In the genomic region with DNA sequence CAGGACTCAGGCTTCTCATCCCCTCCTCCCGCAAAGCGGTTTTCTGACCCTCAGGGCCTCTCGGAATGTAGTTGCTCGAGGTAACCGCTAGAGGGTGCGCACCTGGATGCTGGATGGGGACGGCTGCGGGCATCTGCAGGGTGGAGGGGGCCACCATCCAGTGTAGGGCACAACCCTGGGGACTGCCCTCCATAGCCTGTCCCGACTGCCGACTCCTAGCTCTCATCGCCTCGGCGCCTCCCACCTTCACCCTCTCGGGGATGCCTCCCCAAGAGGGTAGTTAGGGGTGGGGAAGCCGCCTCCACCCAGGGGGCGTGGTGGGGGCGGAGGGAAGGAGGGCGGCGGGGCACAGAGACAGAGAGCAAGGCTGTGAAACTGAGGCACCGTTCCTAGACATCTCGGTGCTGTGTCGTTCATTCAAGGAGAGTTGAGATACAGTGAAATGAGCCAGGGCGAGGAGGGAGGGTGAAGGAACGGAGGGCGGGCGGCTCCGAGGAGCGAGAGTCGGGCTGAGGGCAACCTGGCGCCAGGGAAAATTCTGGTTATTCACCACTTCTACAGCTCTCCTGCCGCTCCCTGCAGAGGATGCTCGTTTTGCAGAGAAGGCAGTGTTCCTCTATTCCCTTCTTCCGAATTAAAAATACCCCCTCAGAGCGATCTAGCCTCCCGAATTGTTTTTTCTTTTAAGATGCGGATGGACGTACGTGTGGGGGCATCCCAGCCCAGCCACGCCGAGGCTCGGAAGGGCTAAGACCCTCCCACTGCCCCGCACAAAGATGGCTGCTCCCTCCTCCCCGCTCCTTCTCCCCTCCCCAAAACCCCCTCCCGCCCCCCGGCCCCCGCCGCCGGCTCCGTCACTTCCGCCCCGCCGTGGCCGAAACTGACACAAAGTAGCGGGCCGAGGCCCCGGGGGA, we compare ENCODE assay signal across 1 cellular context.
A peak's percentile ranks its signal among the peaks of the same experiment; 100 is the strongest.
TF ChIP-seq lines count a peak whose summit lies in the region.

A gene with protein sequence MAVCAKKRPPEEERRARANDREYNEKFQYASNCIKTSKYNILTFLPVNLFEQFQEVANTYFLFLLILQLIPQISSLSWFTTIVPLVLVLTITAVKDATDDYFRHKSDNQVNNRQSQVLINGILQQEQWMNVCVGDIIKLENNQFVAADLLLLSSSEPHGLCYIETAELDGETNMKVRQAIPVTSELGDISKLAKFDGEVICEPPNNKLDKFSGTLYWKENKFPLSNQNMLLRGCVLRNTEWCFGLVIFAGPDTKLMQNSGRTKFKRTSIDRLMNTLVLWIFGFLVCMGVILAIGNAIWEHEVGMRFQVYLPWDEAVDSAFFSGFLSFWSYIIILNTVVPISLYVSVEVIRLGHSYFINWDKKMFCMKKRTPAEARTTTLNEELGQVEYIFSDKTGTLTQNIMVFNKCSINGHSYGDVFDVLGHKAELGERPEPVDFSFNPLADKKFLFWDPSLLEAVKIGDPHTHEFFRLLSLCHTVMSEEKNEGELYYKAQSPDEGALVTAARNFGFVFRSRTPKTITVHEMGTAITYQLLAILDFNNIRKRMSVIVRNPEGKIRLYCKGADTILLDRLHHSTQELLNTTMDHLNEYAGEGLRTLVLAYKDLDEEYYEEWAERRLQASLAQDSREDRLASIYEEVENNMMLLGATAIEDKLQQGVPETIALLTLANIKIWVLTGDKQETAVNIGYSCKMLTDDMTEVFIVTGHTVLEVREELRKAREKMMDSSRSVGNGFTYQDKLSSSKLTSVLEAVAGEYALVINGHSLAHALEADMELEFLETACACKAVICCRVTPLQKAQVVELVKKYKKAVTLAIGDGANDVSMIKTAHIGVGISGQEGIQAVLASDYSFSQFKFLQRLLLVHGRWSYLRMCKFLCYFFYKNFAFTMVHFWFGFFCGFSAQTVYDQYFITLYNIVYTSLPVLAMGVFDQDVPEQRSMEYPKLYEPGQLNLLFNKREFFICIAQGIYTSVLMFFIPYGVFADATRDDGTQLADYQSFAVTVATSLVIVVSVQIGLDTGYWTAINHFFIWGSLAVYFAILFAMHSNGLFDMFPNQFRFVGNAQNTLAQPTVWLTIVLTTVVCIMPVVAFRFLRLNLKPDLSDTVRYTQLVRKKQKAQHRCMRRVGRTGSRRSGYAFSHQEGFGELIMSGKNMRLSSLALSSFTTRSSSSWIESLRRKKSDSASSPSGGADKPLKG (plus strand): TSS at position 857 of the 914 bp plus-strand sequence. CDS start 2,617 bp downstream, outside the sequence.

TF ChIP-seq in IMR-90, 13 proteins besides CTCF, POLR2A, EP300 and RAD21:
- TF ChIP-seq RCOR1 (IDR thresholded peaks at IDR 0.05; ENCODE audit: insufficient replicate concordance, low read length) (no peak), FOS (IDR thresholded peaks at IDR 0.05; ENCODE audit: low read depth, low read length) (no peak), MXI1 (IDR thresholded peaks at IDR 0.05; ENCODE audit: borderline replicate concordance, low read depth, low read length) (no peak), MAFK (IDR thresholded peaks at IDR 0.05; ENCODE audit: low read depth, low read length) (no peak), SMC3 (IDR thresholded peaks at IDR 0.05; ENCODE audit: low read depth, low read length) (peak; percentile 55), RFX5 (IDR thresholded peaks at IDR 0.05; ENCODE audit: low read depth, low read length) (no peak), CEBPB (IDR thresholded peaks at IDR 0.05; ENCODE audit: low read depth, low read length) (no peak), BHLHE40 (IDR thresholded peaks at IDR 0.05; ENCODE audit: low read depth, low read length) (no peak), MAZ (IDR thresholded peaks at IDR 0.05; ENCODE audit: borderline replicate concordance, low read depth, low read length) (peak; percentile 84), CHD1 (IDR thresholded peaks at IDR 0.05; ENCODE audit: low read depth, low read length) (0 out of 2 replicates have a peak, but pooled peaks have one; percentile 61)
- TF ChIP-seq, protein P1, sequence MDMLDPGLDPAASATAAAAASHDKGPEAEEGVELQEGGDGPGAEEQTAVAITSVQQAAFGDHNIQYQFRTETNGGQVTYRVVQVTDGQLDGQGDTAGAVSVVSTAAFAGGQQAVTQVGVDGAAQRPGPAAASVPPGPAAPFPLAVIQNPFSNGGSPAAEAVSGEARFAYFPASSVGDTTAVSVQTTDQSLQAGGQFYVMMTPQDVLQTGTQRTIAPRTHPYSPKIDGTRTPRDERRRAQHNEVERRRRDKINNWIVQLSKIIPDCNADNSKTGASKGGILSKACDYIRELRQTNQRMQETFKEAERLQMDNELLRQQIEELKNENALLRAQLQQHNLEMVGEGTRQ (IDR thresholded peaks at IDR 0.05; ENCODE audit: low read depth, low read length) = no peak
- TF ChIP-seq, protein P2, sequence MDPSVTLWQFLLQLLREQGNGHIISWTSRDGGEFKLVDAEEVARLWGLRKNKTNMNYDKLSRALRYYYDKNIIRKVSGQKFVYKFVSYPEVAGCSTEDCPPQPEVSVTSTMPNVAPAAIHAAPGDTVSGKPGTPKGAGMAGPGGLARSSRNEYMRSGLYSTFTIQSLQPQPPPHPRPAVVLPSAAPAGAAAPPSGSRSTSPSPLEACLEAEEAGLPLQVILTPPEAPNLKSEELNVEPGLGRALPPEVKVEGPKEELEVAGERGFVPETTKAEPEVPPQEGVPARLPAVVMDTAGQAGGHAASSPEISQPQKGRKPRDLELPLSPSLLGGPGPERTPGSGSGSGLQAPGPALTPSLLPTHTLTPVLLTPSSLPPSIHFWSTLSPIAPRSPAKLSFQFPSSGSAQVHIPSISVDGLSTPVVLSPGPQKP (IDR thresholded peaks at IDR 0.05; ENCODE audit: borderline replicate concordance, low read depth, low read length) = no peak
